Comparison of ENCODE assay signal across 10 cellular contexts in the genomic region with DNA sequence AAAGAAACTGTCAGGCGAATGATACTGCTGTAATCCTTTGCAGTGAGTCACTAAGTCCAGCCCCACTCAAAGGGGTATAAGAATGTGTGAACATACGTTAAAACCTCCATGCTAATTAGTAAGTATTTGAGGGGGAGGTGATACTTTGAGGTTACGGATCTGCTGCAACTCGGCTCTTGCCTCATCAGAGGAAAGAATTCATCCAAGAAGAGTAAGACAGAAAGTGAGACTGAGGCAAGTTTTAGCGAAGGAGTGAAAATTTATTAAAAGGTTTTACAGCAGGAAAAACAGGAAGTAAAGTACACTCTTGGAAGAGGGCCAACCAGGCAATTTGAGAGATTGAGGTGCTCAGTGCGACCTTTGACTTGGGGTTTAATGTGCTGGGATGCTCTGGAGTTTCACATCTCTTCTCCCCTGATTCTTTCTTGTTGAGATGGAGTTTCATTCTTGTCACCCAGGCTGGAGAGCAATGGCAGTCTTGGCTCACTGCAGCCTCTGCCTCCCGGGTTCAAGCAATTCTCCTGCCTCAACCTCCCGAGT. TPM values are rescaled to one million over a fixed set of nuclear protein-coding genes. Genes with fewer than 3 reads are reported as not detected.
DNase-seq lines count a peak whose midpoint lies in the region; ATAC-seq, FAIRE-seq and TF ChIP-seq lines count a peak whose summit lies in the region.
"Had no signal": no experiment of that assay in that cellular context is flagged by ENCODE, and none has a peak within 500 bp of the region (broad histone marks: within the 10 kb centered on the region; RNA-seq: fewer than 3 reads in every experiment).

No MANE protein-coding gene starts in this region.

- no peak for TF ChIP-seq CTCF in vagina (IDR thresholded peaks at IDR 0.05)

- peak; percentile 95 for FAIRE-seq in GM18507 (lab: Jason Lieb, UNC)
- FAIRE-seq in urothelium cell line (lab: Jason Lieb, UNC), result no peak
- FAIRE-seq: HepG2, TTC549 had no signal

- H3K9me3 ChIP-seq in vagina, result no peaks in the 10 kb centered on the region

- no peaks in the 10 kb centered on the region for H3K27me3 Mint-ChIP-seq in activated naive CD8-positive, alpha-beta T cell

- no peak for TF ChIP-seq POLR2A in vagina (IDR thresholded peaks at IDR 0.05)

- no peaks in the 10 kb centered on the region for H3K36me3 Mint-ChIP-seq in activated naive CD8-positive, alpha-beta T cell

- H3K36me3 ChIP-seq in vagina, result no peaks in the 10 kb centered on the region

- H3K9me3 Mint-ChIP-seq in activated naive CD8-positive, alpha-beta T cell (ENCODE audit: low read depth), result no peaks in the 10 kb centered on the region

- no peaks in the 10 kb centered on the region for H3K27me3 ChIP-seq in vagina

- in situ Hi-C loops in G401 (cut with HindIII; ENCODE audit: low sequenced_read_pairs), result no loop called here

- peak overlapping the region; percentile 67 for H3K27ac Mint-ChIP-seq in activated naive CD8-positive, alpha-beta T cell

- no peak for ATAC-seq in GM21367 (IDR thresholded peaks at IDR 0.05; ENCODE audit: unreplicated experiment)
- ATAC-seq: HepG2 had no signal

- H3K27ac ChIP-seq in vagina, result no peak overlapping the region

- H3K4me1 Mint-ChIP-seq in activated naive CD8-positive, alpha-beta T cell (ENCODE audit: low read depth), result peaks cover 26% of the 10 kb centered on the region

- peak; percentile 30 for DNase-seq in GM18507 (ENCODE audit: extremely low spot score, insufficient read length, low read depth)
- DNase-seq in NCI-H82 treated with DMSO at 0.1 percent for 48 hours (lab: John Stamatoyannopoulos, UW; ENCODE audit: unreplicated experiment), result peak; percentile 36
- peak; percentile 21 to 25 for DNase-seq in stimulated activated CD4-positive, alpha-beta T cell treated with anti-CD3 and anti-CD28 coated beads, Interleukin-15, amount 100 ng/mL, for 48 hours (ENCODE audit: low read depth in 2 of 2)
- no peak for DNase-seq in G401 (ENCODE audit: low spot score)
- no peak for DNase-seq in urothelium cell line (ENCODE audit: low spot score)
- DNase-seq in vagina (ENCODE audit: extremely low spot score in 2 of 2), result no peak

- peak overlapping the region; percentile 27 for H3K4me3 Mint-ChIP-seq in activated naive CD8-positive, alpha-beta T cell

- no peak overlapping the region for H3K4me3 ChIP-seq in vagina

- intact Hi-C loops in vagina (cut with DNase I), result no loop called here

- H3K4me1 ChIP-seq in vagina, result peaks cover 11% of the 10 kb centered on the region

RNA-seq across cellular contexts. Expression of gene CLEC4M, which starts 9.8 kb away (rescaled TPM):
- total RNA-seq in G401 (2014; rRNA removed; shearing (Covaris generic)), result not detected in 2 replicates
- total RNA-seq in vagina, result not detected
- total RNA-seq: HepG2 had no signal

RNA-seq across cellular contexts. Expression of gene CD209, which starts 25.5 kb away (rescaled TPM):
- not detected in 2 replicates for total RNA-seq in G401 (2014; rRNA removed; shearing (Covaris generic))
- 8.8 TPM for total RNA-seq in vagina
- total RNA-seq: HepG2 had no signal

RNA-seq across cellular contexts. Expression of gene CLEC4G, which starts 40.9 kb away (rescaled TPM):
- not detected in 2 replicates for total RNA-seq in G401 (2014; rRNA removed; shearing (Covaris generic))
- 0.98 TPM for total RNA-seq in vagina
- total RNA-seq: HepG2 had no signal

RNA-seq across cellular contexts. Expression of gene EVI5L, which starts 57.2 kb away (rescaled TPM):
- 19.0 and 24.5 TPM in 2 replicates for total RNA-seq in G401 (2014; rRNA removed; shearing (Covaris generic))
- 17.2 TPM for total RNA-seq in vagina

Comparison
In these comparisons a context has a peak if more than half of its experiments do, and no peak if none do; other contexts are left out.
1. DNase-seq: peak in GM18507 (single experiment), NCI-H82 treated with DMSO at 0.1 percent for 48 hours (single experiment) and stimulated activated CD4-positive, alpha-beta T cell treated with anti-CD3 and anti-CD28 coated beads, Interleukin-15, amount 100 ng/mL, for 48 hours (2 of 2); none in G401 (single experiment), urothelium cell line (single experiment) and vagina (0 of 2).